ENCODE assay signal across 17 cellular contexts in the genomic region with DNA sequence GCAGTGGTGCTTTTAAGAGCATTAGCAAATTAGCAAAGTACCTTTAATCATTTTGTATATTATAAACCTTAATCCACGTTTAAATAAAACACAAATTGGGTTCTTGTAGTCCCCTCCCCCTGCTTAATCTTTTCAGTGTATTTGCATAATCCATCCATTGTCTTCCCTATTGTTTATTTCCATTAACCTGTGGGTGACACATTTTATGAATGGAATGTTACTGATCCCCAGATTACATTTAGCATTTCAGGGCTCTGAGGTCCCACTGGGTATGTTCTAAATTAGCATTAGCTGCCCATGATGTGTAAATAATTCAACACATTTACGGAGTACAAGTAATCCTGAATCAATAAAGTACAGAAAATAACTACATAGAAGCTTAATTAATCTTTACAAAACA.
DNase-seq lines count a peak whose midpoint lies in the region; FAIRE-seq and TF ChIP-seq lines count a peak whose summit lies in the region.
"Had no signal": no experiment of that assay in that cellular context is flagged by ENCODE, and none has a peak within 500 bp of the region (broad histone marks: within the 10 kb centered on the region; RNA-seq: fewer than 3 reads in every experiment).

No MANE protein-coding gene starts in this region.

- H3F3A ChIP-seq in neural progenitor cell (ENCODE audit: low read depth) = peaks cover 66% of the 10 kb centered on the region

- no peak overlapping the region for H2BK12ac ChIP-seq in H1 (ENCODE audit: low read depth, low read length)

- H2AFZ ChIP-seq in H1 (ENCODE audit: low read length) = no peak overlapping the region
- no peak overlapping the region for H2AFZ ChIP-seq in neural progenitor cell (replicated peaks)
- H2AFZ ChIP-seq: GM23248 had no signal

- TF ChIP-seq EP300 in H1 (IDR thresholded peaks at IDR 0.05; ENCODE audit: borderline replicate concordance in 1 of 2, low read depth in 2 of 2, low read length in 2 of 2) = no peak

- no peaks in the 10 kb centered on the region for H3K79me1 ChIP-seq in H1 (ENCODE audit: low read depth, low read length)

- WGBS in H1 (ENCODE audit: extremely low coverage in 1 of 2, insufficient coverage in 1 of 2, insufficient read length in 1 of 2, insufficient replicate concordance in 2 of 2, low coverage in 1 of 2, low lambda C conversion rate in 2 of 2, missing lambda C conversion rate in 1 of 2), 2 experiments = 9% methylated on average over 2 of the region's 2 CpGs; no CpG with 5 or more reads in 1 of the 2 experiments

- no peak for TF ChIP-seq RAD21 in H1 (IDR thresholded peaks at IDR 0.05 in 1 of 2, conservative IDR thresholded peaks at IDR 0.05 in 1 of 2; ENCODE audit: low read depth in 2 of 2, low read length in 2 of 2)

- H3K9ac ChIP-seq in HUES6 (ENCODE audit: low read length) = no peak overlapping the region
- no peak overlapping the region for H3K9ac ChIP-seq in H1 (replicated peaks in 1 of 4; ENCODE audit: extremely low read depth in 1 of 4, low read depth in 3 of 4, low read length in 3 of 4)
- H3K9ac ChIP-seq in neural progenitor cell = no peak overlapping the region
- H3K9ac ChIP-seq: BLaER1, GM23248 had no signal

- peaks cover 6% of the 10 kb centered on the region; the same call in 1 of the 2 replicates for H3K9me3 ChIP-seq in HUES6 (ENCODE audit: control insufficient read depth, insufficient read depth, low read depth, low read length)
- peaks cover 3 to 6% of the 10 kb centered on the region in 2 experiments; a peak in 2 of 4 replicates for H3K9me3 ChIP-seq in H1 (ENCODE audit: insufficient read depth in 2 of 2, low read depth in 1 of 2, low read length in 1 of 2)
- peaks cover 15% of the 10 kb centered on the region for H3K9me3 ChIP-seq in neural progenitor cell (ENCODE audit: low read depth)
- H3K9me3 ChIP-seq: BLaER1 had no signal

- TF ChIP-seq POLR2A in H1 (IDR thresholded peaks at IDR 0.05; ENCODE audit: control extremely low read depth in 1 of 2, low read depth in 2 of 2, low read length in 2 of 2) = no peak

- H2AK5ac ChIP-seq in H1 (ENCODE audit: low read depth, low read length) = no peak overlapping the region

- no peak overlapping the region for H2BK15ac ChIP-seq in H1 (ENCODE audit: low read length)

- H3K36me3 ChIP-seq in HUES6 (ENCODE audit: control insufficient read depth, insufficient read depth, low read length) = no peaks in the 10 kb centered on the region
- peaks cover 0 to 13% (median 4%) of the 10 kb centered on the region in 4 experiments; a peak in 3 of 8 replicates for H3K36me3 ChIP-seq in H1 (ENCODE audit: control insufficient read depth in 2 of 4, insufficient read depth in 4 of 4, low read length in 3 of 4)
- peaks cover 11% of the 10 kb centered on the region for H3K36me3 ChIP-seq in neural progenitor cell
- H3K36me3 ChIP-seq: BLaER1 had no signal

- no peak overlapping the region for H3K4me3 Mint-ChIP-seq in neural progenitor cell
- H3K4me3 Mint-ChIP-seq: HFFc6, IgD-negative memory B cell had no signal

- DNase-seq in NCI-H1436 treated with DMSO at 0.1 percent for 48 hours (lab: John Stamatoyannopoulos, UW) (peak; percentile 29), NCI-H1436 (lab: John Stamatoyannopoulos, UW) (no peak), H1 (ENCODE audit: low read depth in 1 of 2, low spot score in 2 of 2) (no peak), neural progenitor cell (ENCODE audit: low spot score) (peak; percentile 78), superior temporal gyrus (ENCODE audit: extremely low spot score) (no peak), UCSD-AML1 (lab: John Stamatoyannopoulos, UW; ENCODE audit: unreplicated experiment) (no peak), NCI-H146 (lab: John Stamatoyannopoulos, UW) (no peak)
- DNase-seq: AML-193, DMS 273 treated with DMSO at 0.1 percent for 48 hours, GM23248, HCEC 1CT, HFFc6 had no signal

- no peak overlapping the region for H3K23ac ChIP-seq in H1 (ENCODE audit: insufficient read length)

- peaks cover 2% of the 10 kb centered on the region; the same call in 1 of the 2 replicates for H3K23me2 ChIP-seq in H1 (ENCODE audit: low read depth, low read length)

- H3K14ac ChIP-seq in H1 (ENCODE audit: insufficient read length) = no peak overlapping the region

- H4K20me1 ChIP-seq in H1 (replicated peaks in 1 of 2; ENCODE audit: control insufficient read depth in 1 of 2, insufficient read depth in 2 of 2, low read length in 2 of 2) (no peaks in the 10 kb centered on the region), neural progenitor cell (ENCODE audit: low read depth) (no peaks in the 10 kb centered on the region)
- H4K20me1 ChIP-seq: BLaER1 had no signal

- H3K4me1 Mint-ChIP-seq in neural progenitor cell = peaks cover 52% of the 10 kb centered on the region
- H3K4me1 Mint-ChIP-seq: IgD-negative memory B cell had no signal

- no peaks in the 10 kb centered on the region for H3K27me3 Mint-ChIP-seq in neural progenitor cell (ENCODE audit: insufficient read depth, low read depth)
- H3K27me3 Mint-ChIP-seq: IgD-negative memory B cell had no signal

- TF ChIP-seq CTCF in H1 (IDR thresholded peaks at IDR 0.05; ENCODE audit: control extremely low read depth in 1 of 3, insufficient read depth in 1 of 3, low read depth in 1 of 3, low read length in 3 of 3) (no peak), neural progenitor cell (IDR thresholded peaks at IDR 0.05) (no peak)

- no peak overlapping the region for H3K4ac ChIP-seq in H1 (replicated peaks; ENCODE audit: insufficient read length, low read depth, low read length)

- H3K4me2 ChIP-seq in H1 (ENCODE audit: insufficient read depth in 1 of 2, low read depth in 2 of 2, low read length in 2 of 2) = peak overlapping the region in 1 of 2 experiments; percentile 35; a peak in 2 of 4 replicates
- peak overlapping the region; percentile 74 for H3K4me2 ChIP-seq in neural progenitor cell
- H3K4me2 ChIP-seq: BLaER1 had no signal

- H3K4me3 ChIP-seq in HUES6 (ENCODE audit: low read depth, low read length) = no peak overlapping the region
- peak overlapping the region in 1 of 4 experiments; percentile 25; a peak in 1 of 8 replicates for H3K4me3 ChIP-seq in H1 (ENCODE audit: extremely low read depth in 1 of 4, insufficient read depth in 2 of 4, low read depth in 3 of 4, low read length in 4 of 4)
- H3K4me3 ChIP-seq in neural progenitor cell = peak overlapping the region; percentile 12
- H3K4me3 ChIP-seq: BLaER1, GM23248 had no signal

- no peak overlapping the region for H2BK120ac ChIP-seq in H1 (replicated peaks; ENCODE audit: low read depth, low read length)

- no peak overlapping the region for H3K27ac Mint-ChIP-seq in neural progenitor cell
- H3K27ac Mint-ChIP-seq: HFFc6, IgD-negative memory B cell had no signal

- H3K56ac ChIP-seq in H1 (replicated peaks; ENCODE audit: insufficient read length, low read depth, low read length) = no peak overlapping the region

- H3K9me3 Mint-ChIP-seq in neural progenitor cell = peaks cover 12% of the 10 kb centered on the region

- H2BK5ac ChIP-seq in H1 (ENCODE audit: low read depth, low read length) = no peak overlapping the region

- no peak overlapping the region for H4K8ac ChIP-seq in H1 (ENCODE audit: extremely low read depth, insufficient read depth, low read length)

- peak overlapping the region; percentile 78 for H4K5ac ChIP-seq in H1 (ENCODE audit: insufficient read length, low read depth, low read length)

- H3K4me1 ChIP-seq in HUES6 (ENCODE audit: control insufficient read depth, insufficient read depth, low read length) = peaks cover 43% of the 10 kb centered on the region
- H3K4me1 ChIP-seq in H1 (replicated peaks in 1 of 4; ENCODE audit: control insufficient read depth in 3 of 4, insufficient read depth in 4 of 4, low read length in 3 of 4) = peaks cover 0 to 27% (median 11%) of the 10 kb centered on the region in 4 experiments; a peak in 6 of 7 replicates
- peaks cover 60% of the 10 kb centered on the region for H3K4me1 ChIP-seq in neural progenitor cell

- FAIRE-seq in H1 (lab: Jason Lieb, UNC) = peak; percentile 58

- no peak overlapping the region; the same call in 1 of the 2 replicates for H3K18ac ChIP-seq in H1 (ENCODE audit: extremely low read depth, low read length)

- H3K27me3 ChIP-seq in HUES6 (ENCODE audit: control insufficient read depth, insufficient read depth, low read length) = no peaks in the 10 kb centered on the region
- peaks cover 0 to 2% (median 0%) of the 10 kb centered on the region in 4 experiments; a peak in 1 of 7 replicates for H3K27me3 ChIP-seq in H1 (replicated peaks in 1 of 4; ENCODE audit: control insufficient read depth in 3 of 4, extremely low read depth in 1 of 4, insufficient read depth in 3 of 4, low read length in 3 of 4)
- no peaks in the 10 kb centered on the region for H3K27me3 ChIP-seq in neural progenitor cell
- H3K27me3 ChIP-seq: BLaER1 had no signal

- H2BK20ac ChIP-seq in H1 (ENCODE audit: low read length) = no peak overlapping the region

- H3K36me3 Mint-ChIP-seq in neural progenitor cell = peaks cover 3% of the 10 kb centered on the region
- H3K36me3 Mint-ChIP-seq: IgD-negative memory B cell had no signal

- CTCF ChIA-PET in H1 (lab: Charles Lee; ENCODE audit: partially characterized antibody) = interaction anchor here (0.6 to 1.2 kb wide), 2 partner anchors 82 to 83 kb away, joined by 3 to 5 read pairs; no protein-coding TSS in a partner anchor

- POLR2A ChIA-PET in H1 (lab: Charles Lee; ENCODE audit: partially characterized antibody) = no interaction called here

- H3K79me2 ChIP-seq in H1 (ENCODE audit: control insufficient read depth in 1 of 2, insufficient read depth in 2 of 2, low read length in 2 of 2) (no peaks in the 10 kb centered on the region), neural progenitor cell (ENCODE audit: low read depth) (peaks cover 17% of the 10 kb centered on the region)

- H3K27ac ChIP-seq in HUES6 (ENCODE audit: low read depth, low read length) = peak overlapping the region; percentile 18; the same call in 1 of the 2 replicates
- H3K27ac ChIP-seq in H1 (ENCODE audit: low read depth, low read length) = no peak overlapping the region
- H3K27ac ChIP-seq in neural progenitor cell = peak overlapping the region; percentile 79
- H3K27ac ChIP-seq: 22Rv1, BLaER1, GM23248, HL-60 had no signal

- H4K91ac ChIP-seq in H1 (replicated peaks; ENCODE audit: insufficient read length, low read length) = no peak overlapping the region

TF ChIP-seq in H1, 55 proteins besides CTCF, POLR2A, EP300 and RAD21 (continues in another document):
- TF ChIP-seq RBBP5 (IDR thresholded peaks at IDR 0.05; ENCODE audit: borderline replicate concordance, low read depth, low read length) (no peak), RXRA (IDR thresholded peaks at IDR 0.05; ENCODE audit: insufficient read depth, low read depth, low read length) (no peak), SP1 (IDR thresholded peaks at IDR 0.05; ENCODE audit: low read depth, low read length) (peak; percentile 53), HDAC6 (IDR thresholded peaks at IDR 0.05; ENCODE audit: low read depth, low read length) (no peak), HDAC2 (IDR thresholded peaks at IDR 0.05; ENCODE audit: borderline replicate concordance in 1 of 2, low read depth in 2 of 2, low read length in 2 of 2) (peak in 1 of 2 experiments; percentile 85; a peak in 1 of 4 replicates), JUN (IDR thresholded peaks at IDR 0.05; ENCODE audit: low read depth, low read length) (no peak), GTF2F1 (IDR thresholded peaks at IDR 0.05; ENCODE audit: borderline replicate concordance, low read depth, low read length) (no peak), TBP (IDR thresholded peaks at IDR 0.05; ENCODE audit: low read depth, low read length) (no peak), KDM5A (IDR thresholded peaks at IDR 0.05; ENCODE audit: low read length) (no peak)

Comparison
In these comparisons a context has a peak if more than half of its experiments do, and no peak if none do; other contexts are left out.
1. DNase-seq: peak in NCI-H1436 treated with DMSO at 0.1 percent for 48 hours (single experiment) and neural progenitor cell (single experiment); none in NCI-H1436 (single experiment), H1 (0 of 2), superior temporal gyrus (single experiment), UCSD-AML1 (single experiment) and NCI-H146 (single experiment).